In the genomic region with DNA sequence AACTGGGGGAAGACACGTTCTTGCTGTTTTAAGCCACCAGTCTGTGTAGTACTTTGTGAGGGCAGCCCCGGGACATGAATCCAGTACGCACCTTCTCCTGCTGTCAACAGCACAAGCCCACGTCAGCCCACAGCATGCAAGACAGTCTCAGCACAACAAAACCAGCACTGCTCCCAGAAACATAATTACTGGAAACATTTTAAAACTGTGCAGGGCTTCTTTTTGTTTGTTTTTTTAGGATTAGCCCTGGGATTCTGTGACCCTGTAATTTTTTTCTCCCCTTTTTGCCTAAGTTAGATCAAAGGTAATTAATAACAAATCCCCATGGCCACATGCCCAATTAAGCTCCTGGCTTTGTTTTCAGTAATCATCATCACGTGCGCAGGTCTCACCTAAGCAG, we compare ENCODE assay signal across 17 cellular contexts.
DNase-seq lines count a peak whose midpoint lies in the region; ATAC-seq and TF ChIP-seq lines count a peak whose summit lies in the region.
"Had no signal": no experiment of that assay in that cellular context is flagged by ENCODE, and none has a peak within 500 bp of the region (broad histone marks: within the 10 kb centered on the region; RNA-seq: fewer than 3 reads in every experiment).

No MANE protein-coding gene starts in this region.

- H3K9me3 Mint-ChIP-seq in activated naive CD4-positive, alpha-beta T cell treated with anti-CD3 and anti-CD28 coated beads for 36 hours, result no peaks in the 10 kb centered on the region
- no peaks in the 10 kb centered on the region for H3K9me3 Mint-ChIP-seq in IgD-negative memory B cell
- no peaks in the 10 kb centered on the region for H3K9me3 Mint-ChIP-seq in stimulated activated memory B cell treated with anti-CD40 and anti-IgM and Interleukin-4, amounts not matched to agents 10 μg/mL and 1 μg/mL and 100 μg/mL, for 72 hours
- H3K9me3 Mint-ChIP-seq: activated naive CD8-positive, alpha-beta T cell treated with anti-CD3 and anti-CD28 coated beads, Interleukin-2, amount 10 ng/mL, durations not matched to agents 7 days and 5 days had no signal

- no peak overlapping the region for H3K4me3 ChIP-seq in coronary artery
- H3K4me3 ChIP-seq: lower lobe of right lung, Peyer's patch, skin epidermis, thyroid gland had no signal

- no peak overlapping the region for H3K4me3 Mint-ChIP-seq in activated naive CD4-positive, alpha-beta T cell treated with anti-CD3 and anti-CD28 coated beads for 36 hours
- H3K4me3 Mint-ChIP-seq in IgD-negative memory B cell, result peak overlapping the region in 1 of 4 donors; percentile 4
- no peak overlapping the region for H3K4me3 Mint-ChIP-seq in stimulated activated memory B cell treated with anti-CD40 and anti-IgM and Interleukin-4, amounts not matched to agents 10 μg/mL and 1 μg/mL and 100 μg/mL, for 72 hours
- H3K4me3 Mint-ChIP-seq: activated naive CD8-positive, alpha-beta T cell treated with anti-CD3 and anti-CD28 coated beads, Interleukin-2, amount 10 ng/mL, durations not matched to agents 7 days and 5 days had no signal

- DNase-seq in activated naive CD4-positive, alpha-beta T cell treated with anti-CD3 and anti-CD28 coated beads for 36 hours, result no peak
- no peak for DNase-seq in activated naive CD4-positive, alpha-beta T cell treated with Interleukin-2 at 50 U/mL for 16 hours
- peak; percentile 9 for DNase-seq in coronary artery (ENCODE audit: low spot score)
- no peak for DNase-seq in NK-92 (lab: John Stamatoyannopoulos, UW; ENCODE audit: unreplicated experiment)
- DNase-seq: activated naive CD8-positive, alpha-beta T cell treated with anti-CD3 and anti-CD28 coated beads, Interleukin-2, amount 10 ng/mL, durations not matched to agents 7 days and 5 days; DMS79; effector CD4-positive, alpha-beta T cell; lower lobe of right lung; stimulated activated naive CD4-positive, alpha-beta T cell; T1000; thyroid gland had no signal

- CTCF ChIA-PET in activated naive CD4-positive, alpha-beta T cell treated with anti-CD3 and anti-CD28 coated beads for 36 hours (lab: Charles Lee), result interaction anchor here (1.2 kb wide), 1 partner anchor 33 kb away, joined by 3 read pairs; no protein-coding TSS in a partner anchor

- intact Hi-C loops in activated naive CD4-positive, alpha-beta T cell treated with anti-CD3 and anti-CD28 coated beads for 36 hours (cut with micrococcal nuclease), result no loop called here

- H3K27ac ChIP-seq in coronary artery, result no peak overlapping the region
- H3K27ac ChIP-seq: lower lobe of right lung, neutrophil, Peyer's patch, skin epidermis, thyroid gland had no signal

- TF ChIP-seq CTCF in coronary artery (IDR thresholded peaks at IDR 0.05), result no peak

- no peaks in the 10 kb centered on the region for H3K27me3 Mint-ChIP-seq in activated naive CD4-positive, alpha-beta T cell treated with anti-CD3 and anti-CD28 coated beads for 36 hours (ENCODE audit: low read depth)
- H3K27me3 Mint-ChIP-seq in IgD-negative memory B cell, result no peaks in the 10 kb centered on the region
- no peaks in the 10 kb centered on the region for H3K27me3 Mint-ChIP-seq in stimulated activated memory B cell treated with anti-CD40 and anti-IgM and Interleukin-4, amounts not matched to agents 10 μg/mL and 1 μg/mL and 100 μg/mL, for 72 hours
- H3K27me3 Mint-ChIP-seq: activated naive CD8-positive, alpha-beta T cell treated with anti-CD3 and anti-CD28 coated beads, Interleukin-2, amount 10 ng/mL, durations not matched to agents 7 days and 5 days had no signal

- no peak for ATAC-seq in stimulated activated memory B cell treated with anti-CD40 and anti-IgM and Interleukin-4, amounts not matched to agents 10 μg/mL and 1 μg/mL and 100 μg/mL, for 72 hours
- no peak for ATAC-seq in esophagus mucosa

- peaks cover 86% of the 10 kb centered on the region for H3K4me1 Mint-ChIP-seq in activated naive CD4-positive, alpha-beta T cell treated with anti-CD3 and anti-CD28 coated beads for 36 hours (ENCODE audit: low read depth)
- peaks cover 10 to 16% (median 11%) of the 10 kb centered on the region in 3 donors for H3K4me1 Mint-ChIP-seq in IgD-negative memory B cell
- H3K4me1 Mint-ChIP-seq in stimulated activated memory B cell treated with anti-CD40 and anti-IgM and Interleukin-4, amounts not matched to agents 10 μg/mL and 1 μg/mL and 100 μg/mL, for 72 hours, result peaks cover 66% of the 10 kb centered on the region

- peaks cover 58% of the 10 kb centered on the region for H3K36me3 Mint-ChIP-seq in activated naive CD4-positive, alpha-beta T cell treated with anti-CD3 and anti-CD28 coated beads for 36 hours (ENCODE audit: low read depth)
- H3K36me3 Mint-ChIP-seq in IgD-negative memory B cell, result peaks cover 4% of the 10 kb centered on the region
- peaks cover 83% of the 10 kb centered on the region for H3K36me3 Mint-ChIP-seq in stimulated activated memory B cell treated with anti-CD40 and anti-IgM and Interleukin-4, amounts not matched to agents 10 μg/mL and 1 μg/mL and 100 μg/mL, for 72 hours

- peak overlapping the region; percentile 83 for H3K27ac Mint-ChIP-seq in activated naive CD4-positive, alpha-beta T cell treated with anti-CD3 and anti-CD28 coated beads for 36 hours
- peak overlapping the region in 2 of 3 donors; percentile 73 for H3K27ac Mint-ChIP-seq in IgD-negative memory B cell
- H3K27ac Mint-ChIP-seq in stimulated activated memory B cell treated with anti-CD40 and anti-IgM and Interleukin-4, amounts not matched to agents 10 μg/mL and 1 μg/mL and 100 μg/mL, for 72 hours, result peak overlapping the region; percentile 81
- H3K27ac Mint-ChIP-seq: activated naive CD8-positive, alpha-beta T cell treated with anti-CD3 and anti-CD28 coated beads, Interleukin-2, amount 10 ng/mL, durations not matched to agents 7 days and 5 days had no signal
